ENCODE assay signal across 8 cellular contexts in genomic region chr17:42456223-42457106, GRCh38. TPM values are rescaled to one million over a fixed set of nuclear protein-coding genes. Genes with fewer than 3 reads are reported as not detected.
DNase-seq lines count a peak whose midpoint lies in the region; ATAC-seq and FAIRE-seq lines count a peak whose summit lies in the region.

No MANE protein-coding gene starts in this region.

- peak; percentile 11 for FAIRE-seq in G401.6 (lab: Jason Lieb, UNC)

- ATAC-seq in left ventricle myocardium superior: peak; percentile 18
- ATAC-seq in activated CD4-positive, CD25-positive, alpha-beta regulatory T cell treated with anti-CD3 and anti-CD28 coated beads, Interleukin-2, amount 50 U/mL, for 24 hours: no peak

- peaks cover 21% of the 10 kb centered on the region for H3K27me3 Mint-ChIP-seq in activated T-helper 2 cell treated with anti-CD3 and anti-CD28 coated beads, Interferon-gamma antibody, Interleukin-2, Interleukin-4, amounts not matched to agents 10 μg/mL and 5 μg/mL and 100 μg/mL, durations not matched to agents 14 hours and 24 hours and 36 hours (ENCODE audit: low read depth)

- peak; percentile 86 for DNase-seq in HT1080 (ENCODE audit: low read depth)
- no peak for DNase-seq in activated T-helper 2 cell treated with anti-CD3 and anti-CD28 coated beads, Interferon-gamma antibody, Interleukin-2, Interleukin-4, amounts not matched to agents 10 μg/mL and 5 μg/mL and 100 μg/mL, durations not matched to agents 14 hours and 24 hours and 36 hours (ENCODE audit: low spot score)
- DNase-seq in left ventricle myocardium superior: no peak
- DNase-seq in stromal cell of bone marrow (ENCODE audit: low read depth): peak; percentile 68
- no peak for DNase-seq in NCI-H524 treated with DMSO at 0.1 percent for 48 hours (lab: John Stamatoyannopoulos, UW)
- no peak for DNase-seq in NCI-H2029 (lab: John Stamatoyannopoulos, UW)

- no peaks in the 10 kb centered on the region for H3K9me3 Mint-ChIP-seq in activated T-helper 2 cell treated with anti-CD3 and anti-CD28 coated beads, Interferon-gamma antibody, Interleukin-2, Interleukin-4, amounts not matched to agents 10 μg/mL and 5 μg/mL and 100 μg/mL, durations not matched to agents 14 hours and 24 hours and 36 hours

- H3K27ac Mint-ChIP-seq in activated T-helper 2 cell treated with anti-CD3 and anti-CD28 coated beads, Interferon-gamma antibody, Interleukin-2, Interleukin-4, amounts not matched to agents 10 μg/mL and 5 μg/mL and 100 μg/mL, durations not matched to agents 14 hours and 24 hours and 36 hours: no peak overlapping the region

- H3K36me3 Mint-ChIP-seq in activated T-helper 2 cell treated with anti-CD3 and anti-CD28 coated beads, Interferon-gamma antibody, Interleukin-2, Interleukin-4, amounts not matched to agents 10 μg/mL and 5 μg/mL and 100 μg/mL, durations not matched to agents 14 hours and 24 hours and 36 hours (ENCODE audit: low read depth): no peaks in the 10 kb centered on the region

- H3K4me3 Mint-ChIP-seq in activated T-helper 2 cell treated with anti-CD3 and anti-CD28 coated beads, Interferon-gamma antibody, Interleukin-2, Interleukin-4, amounts not matched to agents 10 μg/mL and 5 μg/mL and 100 μg/mL, durations not matched to agents 14 hours and 24 hours and 36 hours (ENCODE audit: low read depth): peak overlapping the region; percentile 14

- peaks cover 38% of the 10 kb centered on the region for H3K4me1 Mint-ChIP-seq in activated T-helper 2 cell treated with anti-CD3 and anti-CD28 coated beads, Interferon-gamma antibody, Interleukin-2, Interleukin-4, amounts not matched to agents 10 μg/mL and 5 μg/mL and 100 μg/mL, durations not matched to agents 14 hours and 24 hours and 36 hours (ENCODE audit: low read depth)

- intact Hi-C loops in activated T-helper 2 cell treated with anti-CD3 and anti-CD28 coated beads, Interferon-gamma antibody, Interleukin-2, Interleukin-4, amounts not matched to agents 10 μg/mL and 5 μg/mL and 100 μg/mL, durations not matched to agents 14 hours and 24 hours and 36 hours (cut with micrococcal nuclease): no loop called here
- intact Hi-C loops in left ventricle myocardium superior (cut with micrococcal nuclease): no loop called here

RNA-seq across cellular contexts. Expression of gene ATP6V0A1, which starts 2.2 kb away (rescaled TPM):
- total RNA-seq in HT1080 (2014; rRNA removed; shearing (Covaris generic)): 11.8 and 14.8 TPM in 2 replicates
- 8.4 and 9.4 TPM in 2 replicates for polyA plus RNA-seq in HT1080 (2015; cell fraction: cytosol; rRNA removed)
- polyA plus RNA-seq in HT1080 (2015; cell fraction: nucleus; rRNA removed): 38.6 and 45.7 TPM in 2 replicates
- total RNA-seq in activated T-helper 2 cell treated with anti-CD3 and anti-CD28 coated beads, Interferon-gamma antibody, Interleukin-2, Interleukin-4, amounts not matched to agents 10 μg/mL and 5 μg/mL and 100 μg/mL, durations not matched to agents 14 hours and 24 hours and 36 hours: 16.0 and 17.5 TPM in 2 replicates
- total RNA-seq in left ventricle myocardium superior: 33.2 TPM

RNA-seq across cellular contexts. Expression of gene CAVIN1, which starts 33.4 kb away (rescaled TPM):
- total RNA-seq in HT1080 (2014; rRNA removed; shearing (Covaris generic)): 232 and 236 TPM in 2 replicates
- polyA plus RNA-seq in HT1080 (2015; cell fraction: cytosol; rRNA removed): 129 and 146 TPM in 2 replicates
- 163 and 166 TPM in 2 replicates for polyA plus RNA-seq in HT1080 (2015; cell fraction: nucleus; rRNA removed)
- total RNA-seq in activated T-helper 2 cell treated with anti-CD3 and anti-CD28 coated beads, Interferon-gamma antibody, Interleukin-2, Interleukin-4, amounts not matched to agents 10 μg/mL and 5 μg/mL and 100 μg/mL, durations not matched to agents 14 hours and 24 hours and 36 hours: 3.5 and 3.8 TPM in 2 replicates
- 216 TPM for total RNA-seq in left ventricle myocardium superior

Comparison
In these comparisons a context has a peak if more than half of its experiments do, and no peak if none do; other contexts are left out.
1. DNase-seq: peak in HT1080 (single experiment) and stromal cell of bone marrow (single experiment); none in activated T-helper 2 cell treated with anti-CD3 and anti-CD28 coated beads, Interferon-gamma antibody, Interleukin-2, Interleukin-4, amounts not matched to agents 10 μg/mL and 5 μg/mL and 100 μg/mL, durations not matched to agents 14 hours and 24 hours and 36 hours (single experiment), left ventricle myocardium superior (single experiment), NCI-H524 treated with DMSO at 0.1 percent for 48 hours (single experiment) and NCI-H2029 (single experiment).
2. RNA of gene CAVIN1, which starts 33.4 kb away (total RNA-seq): 232 to 236 TPM in HT1080 and 216 TPM in left ventricle myocardium superior (single experiment); 3.5 to 3.8 TPM in activated T-helper 2 cell treated with anti-CD3 and anti-CD28 coated beads, Interferon-gamma antibody, Interleukin-2, Interleukin-4, amounts not matched to agents 10 μg/mL and 5 μg/mL and 100 μg/mL, durations not matched to agents 14 hours and 24 hours and 36 hours; every median in the first group is over 10 times any median in the second.